Comparison of ENCODE assay signal across 13 cellular contexts in the genomic region with DNA sequence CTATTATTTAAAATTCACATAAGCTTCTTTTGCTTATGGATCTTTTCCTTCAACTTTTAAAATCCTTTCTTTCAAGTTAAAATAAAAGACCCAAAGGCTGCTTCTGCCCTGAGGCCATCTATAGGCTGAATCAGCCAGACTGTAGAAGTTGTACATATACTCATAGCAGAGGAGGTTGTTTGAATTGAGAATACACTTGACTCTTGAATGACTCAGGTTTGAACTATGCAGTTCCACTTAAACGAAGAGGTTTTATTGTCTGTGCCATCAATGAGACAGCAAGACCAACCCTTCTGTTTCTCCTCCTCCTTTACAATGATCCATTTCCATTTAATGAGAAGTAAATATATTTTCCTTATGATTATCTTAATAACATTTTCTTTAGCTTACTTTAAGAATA. TPM values are rescaled to one million over a fixed set of nuclear protein-coding genes. Genes with fewer than 3 reads are reported as not detected.
DNase-seq lines count a peak whose midpoint lies in the region; ATAC-seq, FAIRE-seq and TF ChIP-seq lines count a peak whose summit lies in the region.
"Had no signal": no experiment of that assay in that cellular context is flagged by ENCODE, and none has a peak within 500 bp of the region (broad histone marks: within the 10 kb centered on the region; RNA-seq: fewer than 3 reads in every experiment).

No MANE protein-coding gene starts in this region.

- peaks cover 16% of the 10 kb centered on the region for H3K27me3 Mint-ChIP-seq in activated CD4-positive, alpha-beta T cell treated with anti-CD3 and anti-CD28 coated beads for 36 hours
- H3K27me3 Mint-ChIP-seq in activated CD8-positive, alpha-beta T cell treated with anti-CD3 and anti-CD28 coated beads for 36 hours = peaks cover 18% of the 10 kb centered on the region

- intact Hi-C loops in activated CD4-positive, alpha-beta T cell treated with anti-CD3 and anti-CD28 coated beads for 36 hours (cut with DNase I, micrococcal nuclease) = no loop called here
- intact Hi-C loops in PC-9 (cut with micrococcal nuclease; ENCODE audit: unreplicated experiment) = loop anchor here (5.0 to 10.0 kb wide), 4 partner anchors 58 to 1332 kb away; no protein-coding TSS in a partner anchor
- intact Hi-C loops in endothelial cell of umbilical vein (cut with micrococcal nuclease) = loop anchor here (5.0 kb wide), 1 partner anchor 333 kb away; no protein-coding TSS in a partner anchor
- intact Hi-C loops in activated CD8-positive, alpha-beta T cell treated with anti-CD3 and anti-CD28 coated beads for 36 hours (cut with micrococcal nuclease) = no loop called here

- no peak overlapping the region for H3K27ac Mint-ChIP-seq in activated CD4-positive, alpha-beta T cell treated with anti-CD3 and anti-CD28 coated beads for 36 hours
- no peak overlapping the region for H3K27ac Mint-ChIP-seq in stimulated activated effector memory CD8-positive, alpha-beta T cell treated with anti-CD3 and anti-CD28 coated beads, Interleukin-12 subunit alpha, Interleukin-12 subunit beta, amount 100 ng/mL, for 72 hours
- no peak overlapping the region for H3K27ac Mint-ChIP-seq in activated CD8-positive, alpha-beta T cell treated with anti-CD3 and anti-CD28 coated beads for 36 hours
- H3K27ac Mint-ChIP-seq: naive thymus-derived CD4-positive, alpha-beta T cell had no signal

- CTCF ChIA-PET in activated CD4-positive, alpha-beta T cell treated with anti-CD3 and anti-CD28 coated beads for 36 hours (lab: Charles Lee) = interaction anchor here (0.7 to 1.3 kb wide), 2 partner anchors 69 to 101 kb away, joined by 3 read pairs; no protein-coding TSS in a partner anchor
- CTCF ChIA-PET in PC-9 (lab: Charles Lee) = interaction anchor here (0.5 kb wide), 1 partner anchor 779 kb away, joined by 7 read pairs; no protein-coding TSS in a partner anchor
- CTCF ChIA-PET in endothelial cell of umbilical vein (lab: Charles Lee) = interaction anchor here (0.9 to 1.0 kb wide), 2 partner anchors 34 to 115 kb away, joined by 3 read pairs; no protein-coding TSS in a partner anchor
- CTCF ChIA-PET in activated CD8-positive, alpha-beta T cell treated with anti-CD3 and anti-CD28 coated beads for 36 hours (lab: Charles Lee) = interaction anchor here (1.1 to 1.3 kb wide), 2 partner anchors 12 to 57 kb away, joined by 3 read pairs; no protein-coding TSS in a partner anchor

- no peaks in the 10 kb centered on the region for H3K36me3 Mint-ChIP-seq in activated CD4-positive, alpha-beta T cell treated with anti-CD3 and anti-CD28 coated beads for 36 hours (ENCODE audit: low read depth)
- H3K36me3 Mint-ChIP-seq in stimulated activated effector memory CD8-positive, alpha-beta T cell treated with anti-CD3 and anti-CD28 coated beads, Interleukin-12 subunit alpha, Interleukin-12 subunit beta, amount 100 ng/mL, for 72 hours = peaks cover 6% of the 10 kb centered on the region
- no peaks in the 10 kb centered on the region for H3K36me3 Mint-ChIP-seq in activated CD8-positive, alpha-beta T cell treated with anti-CD3 and anti-CD28 coated beads for 36 hours (ENCODE audit: low read depth)
- H3K36me3 Mint-ChIP-seq: naive thymus-derived CD4-positive, alpha-beta T cell had no signal

- H2AFZ ChIP-seq in PC-9 = no peak overlapping the region
- H2AFZ ChIP-seq in endothelial cell of umbilical vein (ENCODE audit: low read depth, low read length) = no peak overlapping the region

- ATAC-seq in activated CD4-positive, alpha-beta T cell treated with anti-CD3 and anti-CD28 coated beads for 36 hours = peak; percentile 74
- ATAC-seq in stimulated activated effector memory CD8-positive, alpha-beta T cell treated with anti-CD3 and anti-CD28 coated beads, Interleukin-12 subunit alpha, Interleukin-12 subunit beta, amount 100 ng/mL, for 72 hours = peak; percentile 76
- no peak for ATAC-seq in HG02588 (IDR thresholded peaks at IDR 0.05; ENCODE audit: unreplicated experiment)
- no peak for ATAC-seq in activated CD8-positive, alpha-beta T cell treated with anti-CD3 and anti-CD28 coated beads for 36 hours
- ATAC-seq: naive thymus-derived CD4-positive, alpha-beta T cell had no signal

- H3K9me3 Mint-ChIP-seq in activated CD4-positive, alpha-beta T cell treated with anti-CD3 and anti-CD28 coated beads for 36 hours (ENCODE audit: low read depth) = no peaks in the 10 kb centered on the region
- no peaks in the 10 kb centered on the region for H3K9me3 Mint-ChIP-seq in stimulated activated effector memory CD8-positive, alpha-beta T cell treated with anti-CD3 and anti-CD28 coated beads, Interleukin-12 subunit alpha, Interleukin-12 subunit beta, amount 100 ng/mL, for 72 hours
- H3K9me3 Mint-ChIP-seq in activated CD8-positive, alpha-beta T cell treated with anti-CD3 and anti-CD28 coated beads for 36 hours = no peaks in the 10 kb centered on the region

- H3K4me3 Mint-ChIP-seq in activated CD4-positive, alpha-beta T cell treated with anti-CD3 and anti-CD28 coated beads for 36 hours = no peak overlapping the region
- no peak overlapping the region for H3K4me3 Mint-ChIP-seq in stimulated activated effector memory CD8-positive, alpha-beta T cell treated with anti-CD3 and anti-CD28 coated beads, Interleukin-12 subunit alpha, Interleukin-12 subunit beta, amount 100 ng/mL, for 72 hours
- no peak overlapping the region for H3K4me3 Mint-ChIP-seq in activated CD8-positive, alpha-beta T cell treated with anti-CD3 and anti-CD28 coated beads for 36 hours
- H3K4me3 Mint-ChIP-seq: naive thymus-derived CD4-positive, alpha-beta T cell had no signal

- peak; percentile 38 for FAIRE-seq in endothelial cell of umbilical vein (lab: Jason Lieb, UNC)

- peak overlapping the region; percentile 27 for H3K4me2 ChIP-seq in PC-9
- peak overlapping the region; percentile 14 for H3K4me2 ChIP-seq in endothelial cell of umbilical vein (ENCODE audit: insufficient read depth, low read length)

- H3K9me1 ChIP-seq in endothelial cell of umbilical vein (replicated peaks; ENCODE audit: control insufficient read depth, extremely low read depth, insufficient read depth, low read length) = no peaks in the 10 kb centered on the region

- peaks cover 14% of the 10 kb centered on the region for H3K4me1 Mint-ChIP-seq in activated CD4-positive, alpha-beta T cell treated with anti-CD3 and anti-CD28 coated beads for 36 hours
- H3K4me1 Mint-ChIP-seq in stimulated activated effector memory CD8-positive, alpha-beta T cell treated with anti-CD3 and anti-CD28 coated beads, Interleukin-12 subunit alpha, Interleukin-12 subunit beta, amount 100 ng/mL, for 72 hours = peaks cover 40% of the 10 kb centered on the region
- H3K4me1 Mint-ChIP-seq in activated CD8-positive, alpha-beta T cell treated with anti-CD3 and anti-CD28 coated beads for 36 hours (ENCODE audit: low read depth) = peaks cover 14% of the 10 kb centered on the region

- peak overlapping the region; percentile 59 for H3K27ac ChIP-seq in PC-9
- H3K27ac ChIP-seq in endothelial cell of umbilical vein (ENCODE audit: insufficient read depth, low read depth, low read length) = peak overlapping the region; percentile 70
- H3K27ac ChIP-seq: thyroid gland had no signal

- H3K9me3 ChIP-seq in PC-9 (ENCODE audit: insufficient read depth, low read depth) (no peaks in the 10 kb centered on the region; the same call in 1 of the 2 replicates), endothelial cell of umbilical vein (replicated peaks; ENCODE audit: control insufficient read depth, insufficient read depth, low read length) (no peaks in the 10 kb centered on the region)
- H3K9me3 ChIP-seq: thyroid gland had no signal

- H3K79me2 ChIP-seq in PC-9 (ENCODE audit: low read depth) (no peaks in the 10 kb centered on the region), endothelial cell of umbilical vein (ENCODE audit: control insufficient read depth, insufficient read depth, low read length) (no peaks in the 10 kb centered on the region)

- BruUV-seq in PC-9 (replicated peaks; lab: Mats Ljungman, UMichigan) (no TSS peak), endothelial cell of umbilical vein (replicated peaks; lab: Mats Ljungman, UMichigan) (no TSS peak)

- no peak for TF ChIP-seq CTCF in PC-9 (conservative IDR thresholded peaks at IDR 0.05)
- TF ChIP-seq CTCF in endothelial cell of umbilical vein (IDR thresholded peaks at IDR 0.05; ENCODE audit: extremely low read depth in 1 of 2, insufficient read depth in 1 of 2, low read depth in 1 of 2, low read length in 2 of 2) = no peak
- no peak for TF ChIP-seq CTCF in activated CD8-positive, alpha-beta T cell treated with anti-CD3 and anti-CD28 coated beads for 36 hours (IDR thresholded peaks at IDR 0.05)

- H3K9ac ChIP-seq in endothelial cell of umbilical vein (replicated peaks; ENCODE audit: extremely low read depth, insufficient read depth, low read length) = no peak overlapping the region

- H3K4me3 ChIP-seq in PC-9 = no peak overlapping the region
- H3K4me3 ChIP-seq in endothelial cell of umbilical vein (replicated peaks in 1 of 3; ENCODE audit: insufficient read depth in 1 of 3, low read depth in 1 of 3, low read length in 3 of 3) = no peak overlapping the region
- H3K4me3 ChIP-seq: thyroid gland had no signal

- no peak for DNase-seq in activated CD4-positive, alpha-beta T cell treated with anti-CD3 and anti-CD28 coated beads for 36 hours
- DNase-seq in activated CD4-positive, alpha-beta T cell treated with anti-CD3 and anti-CD28 coated beads, Interleukin-2, amount 50 U/mL, for 1 hour = no peak
- peak; percentile 28 to 95 for DNase-seq in PC-9
- no peak for DNase-seq in endothelial cell of umbilical vein (ENCODE audit: low read depth, low spot score)
- no peak for DNase-seq in stimulated activated effector memory CD8-positive, alpha-beta T cell treated with anti-CD3 and anti-CD28 coated beads, Interleukin-12 subunit alpha, Interleukin-12 subunit beta, amount 100 ng/mL, for 72 hours (ENCODE audit: low spot score in 2 of 2)
- no peak for DNase-seq in putamen (ENCODE audit: low spot score)
- DNase-seq in activated CD8-positive, alpha-beta T cell treated with anti-CD3 and anti-CD28 coated beads for 36 hours = no peak
- DNase-seq: activated CD8-positive, alpha-beta memory T cell treated with anti-CD3 and anti-CD28 coated beads for 24 hours; MV-4-11; naive thymus-derived CD4-positive, alpha-beta T cell; SHP77; thyroid gland had no signal

- H3F3A ChIP-seq in PC-9 (ENCODE audit: insufficient read depth, low read depth) = peaks cover 36% of the 10 kb centered on the region

- POLR2A ChIA-PET in activated CD4-positive, alpha-beta T cell treated with anti-CD3 and anti-CD28 coated beads for 36 hours (lab: Charles Lee) = no interaction called here
- POLR2A ChIA-PET in PC-9 (lab: Charles Lee; ENCODE audit: unreplicated experiment) = no interaction called here
- POLR2A ChIA-PET in endothelial cell of umbilical vein (lab: Charles Lee) = no interaction called here
- POLR2A ChIA-PET in activated CD8-positive, alpha-beta T cell treated with anti-CD3 and anti-CD28 coated beads for 36 hours (lab: Charles Lee) = interaction anchor here (0.6 kb wide), 1 partner anchor 9 kb away, joined by 3 read pairs; no protein-coding TSS in a partner anchor

- H3K27me3 ChIP-seq in PC-9 (ENCODE audit: insufficient read depth, low read depth) = no peaks in the 10 kb centered on the region
- H3K27me3 ChIP-seq in endothelial cell of umbilical vein (ENCODE audit: control insufficient read depth in 2 of 2, insufficient read depth in 2 of 2, low read length in 2 of 2) = no peaks in the 10 kb centered on the region
- H3K27me3 ChIP-seq: thyroid gland had no signal

- H3K9me2 ChIP-seq in PC-9 (ENCODE audit: insufficient read depth) = no peaks in the 10 kb centered on the region

- dilution Hi-C loops in endothelial cell of umbilical vein (cut with MboI; ENCODE audit: extremely low pct_ligation_motif_present, low sequenced_read_pairs) = no loop called here

- H4K20me1 ChIP-seq in PC-9 (ENCODE audit: insufficient read depth) (no peaks in the 10 kb centered on the region), endothelial cell of umbilical vein (replicated peaks; ENCODE audit: control insufficient read depth, extremely low read depth, insufficient read depth, low read length) (no peaks in the 10 kb centered on the region)

- H3K4me1 ChIP-seq in PC-9 (replicated peaks; ENCODE audit: insufficient read depth) = peaks cover 35% of the 10 kb centered on the region
- H3K4me1 ChIP-seq in endothelial cell of umbilical vein (ENCODE audit: control insufficient read depth, extremely low read depth, insufficient read depth, low read length) = peaks cover 41% of the 10 kb centered on the region
- H3K4me1 ChIP-seq: thyroid gland had no signal

- TF ChIP-seq POLR2A in endothelial cell of umbilical vein (IDR thresholded peaks at IDR 0.05; ENCODE audit: low read depth, low read length) = no peak

- no peaks in the 10 kb centered on the region for H3K36me3 ChIP-seq in PC-9 (ENCODE audit: low read depth)
- H3K36me3 ChIP-seq in endothelial cell of umbilical vein (ENCODE audit: control insufficient read depth in 2 of 2, extremely low read depth in 1 of 2, insufficient read depth in 2 of 2, low read length in 2 of 2) = no peaks in the 10 kb centered on the region
- H3K36me3 ChIP-seq: thyroid gland had no signal

RNA-seq across cellular contexts. Expression of gene ZNF365, which starts 5.8 kb away (rescaled TPM):
- under 1 TPM; 0.09 to 0.32 TPM for total RNA-seq in activated CD4-positive, alpha-beta T cell treated with anti-CD3 and anti-CD28 coated beads for 36 hours
- 1.3 and 1.8 TPM in 2 replicates for total RNA-seq in PC-9 (2021)
- total RNA-seq in endothelial cell of umbilical vein = 2.9 and 5.5 TPM in 2 replicates
- 0.76 and 1.3 TPM in 2 replicates for polyA plus RNA-seq in endothelial cell of umbilical vein
- polyA plus RNA-seq in endothelial cell of umbilical vein (2011; cell fraction: cytosol; rRNA removed) = 0.94 and 1.1 TPM in 2 replicates
- polyA plus RNA-seq in endothelial cell of umbilical vein (2011; cell fraction: nucleus; rRNA removed) = 1.9 and 2.1 TPM in 2 replicates
- 0.97 and 1.5 TPM in 2 replicates for polyA plus RNA-seq in endothelial cell of umbilical vein (2012)
- polyA minus RNA-seq in endothelial cell of umbilical vein = 1.8 and 3.3 TPM in 2 replicates
- polyA minus RNA-seq in endothelial cell of umbilical vein (2011; cell fraction: cytosol; rRNA and poly(A)+ RNA removed) = not detected
- 5.0 and 6.6 TPM in 2 replicates for polyA minus RNA-seq in endothelial cell of umbilical vein (2011; cell fraction: nucleus; rRNA and poly(A)+ RNA removed)
- not detected for total RNA-seq in activated CD8-positive, alpha-beta T cell treated with anti-CD3 and anti-CD28 coated beads for 36 hours
- polyA plus RNA-seq: naive thymus-derived CD4-positive, alpha-beta T cell had no signal

Comparison
In these comparisons a context has a peak if more than half of its experiments do, and no peak if none do; other contexts are left out.
1. ATAC-seq: peak in activated CD4-positive, alpha-beta T cell treated with anti-CD3 and anti-CD28 coated beads for 36 hours (single experiment) and stimulated activated effector memory CD8-positive, alpha-beta T cell treated with anti-CD3 and anti-CD28 coated beads, Interleukin-12 subunit alpha, Interleukin-12 subunit beta, amount 100 ng/mL, for 72 hours (single experiment); none in HG02588 (single experiment) and activated CD8-positive, alpha-beta T cell treated with anti-CD3 and anti-CD28 coated beads for 36 hours (single experiment).
2. DNase-seq: peak in PC-9 (2 of 2); none in activated CD4-positive, alpha-beta T cell treated with anti-CD3 and anti-CD28 coated beads for 36 hours (single experiment), activated CD4-positive, alpha-beta T cell treated with anti-CD3 and anti-CD28 coated beads, Interleukin-2, amount 50 U/mL, for 1 hour (single experiment), endothelial cell of umbilical vein (single experiment), stimulated activated effector memory CD8-positive, alpha-beta T cell treated with anti-CD3 and anti-CD28 coated beads, Interleukin-12 subunit alpha, Interleukin-12 subunit beta, amount 100 ng/mL, for 72 hours (0 of 2), putamen (single experiment) and activated CD8-positive, alpha-beta T cell treated with anti-CD3 and anti-CD28 coated beads for 36 hours (single experiment).
3. intact Hi-C loops: an anchor here in PC-9 (5.0 to 10.0 kb wide) and endothelial cell of umbilical vein (5.0 kb wide); none called in activated CD4-positive, alpha-beta T cell treated with anti-CD3 and anti-CD28 coated beads for 36 hours and activated CD8-positive, alpha-beta T cell treated with anti-CD3 and anti-CD28 coated beads for 36 hours.